In genomic region chr16:57797526-57798266, GRCh38 we compare ENCODE assay signal across 13 cellular contexts. TPM values are rescaled to one million over a fixed set of nuclear protein-coding genes. Genes with fewer than 3 reads are reported as not detected.
DNase-seq lines count a peak whose midpoint lies in the region; ATAC-seq, FAIRE-seq and TF ChIP-seq lines count a peak whose summit lies in the region.
"Had no signal": no experiment of that assay in that cellular context is flagged by ENCODE, and none has a peak within 500 bp of the region (broad histone marks: within the 10 kb centered on the region; RNA-seq: fewer than 3 reads in every experiment).

No MANE protein-coding gene starts in this region.

- no peaks in the 10 kb centered on the region for H3K36me3 ChIP-seq in mammary epithelial cell (ENCODE audit: insufficient read depth, low read length)
- peaks cover 0 to 3% of the 10 kb centered on the region in 2 donors for H3K36me3 ChIP-seq in small intestine (ENCODE audit: control insufficient read depth in 2 of 2, insufficient read depth in 2 of 2, low read length in 2 of 2)
- no peaks in the 10 kb centered on the region; the same call in 1 of the 2 replicates for H3K36me3 ChIP-seq in HAP-1 (replicated peaks)

- TF ChIP-seq EP300 in Ishikawa (IDR thresholded peaks at IDR 0.05; ENCODE audit: borderline replicate concordance) = peak; percentile 63; the same call in 1 of the 2 replicates

- H3K4me2 ChIP-seq in mammary epithelial cell (ENCODE audit: insufficient read depth, low read depth, low read length) = peak overlapping the region; percentile 96

- peaks cover 55% of the 10 kb centered on the region for H3K79me2 ChIP-seq in mammary epithelial cell (ENCODE audit: insufficient read depth, low read length)

- H3K27me3 ChIP-seq in mammary epithelial cell (ENCODE audit: insufficient read depth, low read length) = no peaks in the 10 kb centered on the region
- no peaks in the 10 kb centered on the region for H3K27me3 ChIP-seq in small intestine (ENCODE audit: control insufficient read depth in 2 of 2, insufficient read depth in 2 of 2, low read length in 2 of 2)
- no peaks in the 10 kb centered on the region for H3K27me3 ChIP-seq in HAP-1 (ENCODE audit: low read depth)

- CTCF ChIA-PET in mammary epithelial cell (lab: Charles Lee; ENCODE audit: low non-redundant PET) = no interaction called here

- in situ Hi-C loops in mammary epithelial cell (cut with MboI; ENCODE audit: low sequenced_read_pairs in 2 of 2) = loop anchor here in 1 of 2 donors (25.0 kb wide), 1 partner anchor 215 kb away; the partner anchor contains the start of genes USB1 and ZNF319
- in situ Hi-C loops in HAP-1 (cut with MboI; ENCODE audit: low sequenced_read_pairs) = no loop called here

- intact Hi-C loops in mammary epithelial cell (cut with micrococcal nuclease) = loop anchor here (2.0 to 10.0 kb wide), 2 partner anchors 203 to 223 kb away; partner anchors contain the start of genes USB1 and ZNF319

- no peak for TF ChIP-seq CTCF in mammary epithelial cell (conservative IDR thresholded peaks at IDR 0.05 in 1 of 2, IDR thresholded peaks at IDR 0.05 in 1 of 2; ENCODE audit: extremely low read depth in 1 of 2, insufficient read depth in 1 of 2, low read depth in 1 of 2, low read length in 2 of 2)

- DNase-seq in mammary epithelial cell (peak; percentile 80), kidney tubule cell (ENCODE audit: low spot score) (peak; percentile 93), small intestine (peak; percentile 74), HAP-1 (ENCODE audit: low spot score in 2 of 2) (no peak)
- no peak for DNase-seq in stimulated activated CD4-positive, alpha-beta T cell treated with anti-CD3 and anti-CD28 coated beads, Interleukin-2, amount 100 ng/mL, for 48 hours
- DNase-seq: activated effector memory CD4-positive, alpha-beta T cell treated with anti-CD3 and anti-CD28 coated beads, Interleukin-2, amount 50 U/mL, for 16 hours; erythroblast; NCI-H2171; stimulated activated CD8-positive, alpha-beta memory T cell treated with anti-CD3 and anti-CD28 coated beads, Interleukin-4, amount 100 ng/mL, for 48 hours; T-helper 9 cell had no signal

- FAIRE-seq in small intestine (lab: Jason Lieb, UNC) = no peak

- WGBS in mammary epithelial cell (ENCODE audit: low coverage, missing lambda C conversion rate) = 6% methylated on average over 26 of the region's 42 CpGs
- 9 to 57% (median 37%) methylated on average over 39 to 42 of the region's 42 CpGs for WGBS in small intestine, 3 donors

- dilution Hi-C loops in mammary epithelial cell (cut with HindIII; ENCODE audit: low sequenced_read_pairs) = loop anchor here (5.0 kb wide), 3 partner anchors 35 to 70 kb away; no protein-coding TSS in a partner anchor

- H3K4me1 ChIP-seq in mammary epithelial cell (ENCODE audit: insufficient read depth, low read length) (peaks cover 48% of the 10 kb centered on the region), small intestine (ENCODE audit: control insufficient read depth in 2 of 2, insufficient read depth in 1 of 2, low read depth in 1 of 2, low read length in 1 of 2) (peaks cover 14 to 19% of the 10 kb centered on the region in 2 donors), HAP-1 (peaks cover 5% of the 10 kb centered on the region)

- H3K4me3 ChIP-seq in mammary epithelial cell (replicated peaks in 1 of 3; ENCODE audit: insufficient read depth in 1 of 3, low read depth in 2 of 3, low read length in 3 of 3) = peak overlapping the region; percentile 26 to 52 (median 43)
- peak overlapping the region in 1 of 2 donors; percentile 40 for H3K4me3 ChIP-seq in small intestine (ENCODE audit: low read depth in 1 of 2, low read length in 2 of 2)
- no peak overlapping the region for H3K4me3 ChIP-seq in HAP-1

- no peak for ATAC-seq in HG03108 (IDR thresholded peaks at IDR 0.05; ENCODE audit: unreplicated experiment)
- ATAC-seq in GM18858 (IDR thresholded peaks at IDR 0.05; ENCODE audit: unreplicated experiment) = no peak

- peak; percentile 4; the same call in 1 of the 2 replicates for TF ChIP-seq RAD21 in Ishikawa (IDR thresholded peaks at IDR 0.05; ENCODE audit: low read depth)

- peak overlapping the region; percentile 73 for H2AFZ ChIP-seq in mammary epithelial cell (ENCODE audit: low read depth, low read length)

- H4K20me1 ChIP-seq in mammary epithelial cell (ENCODE audit: insufficient read depth, low read length) = no peaks in the 10 kb centered on the region

- H3K9me3 ChIP-seq in mammary epithelial cell (replicated peaks; ENCODE audit: insufficient read depth, low read length) (no peaks in the 10 kb centered on the region), small intestine (ENCODE audit: control insufficient read depth, low read depth) (no peaks in the 10 kb centered on the region), HAP-1 (no peaks in the 10 kb centered on the region)

- peak overlapping the region; percentile 40 for H3K9ac ChIP-seq in mammary epithelial cell (ENCODE audit: insufficient read depth, low read length)

- no TSS peak for BruUV-seq in mammary epithelial cell (replicated peaks; lab: Mats Ljungman, UMichigan)

- peak overlapping the region; percentile 42 for H3K27ac ChIP-seq in mammary epithelial cell (ENCODE audit: insufficient read depth, low read depth, low read length)
- H3K27ac ChIP-seq in small intestine (ENCODE audit: low read depth in 1 of 2, low read length in 1 of 2) = peak overlapping the region in 1 of 2 donors; percentile 46

TF ChIP-seq in Ishikawa, 13 proteins besides CTCF, POLR2A, EP300 and RAD21:
- TF ChIP-seq MAX (IDR thresholded peaks at IDR 0.05) (no peak), YY1 (IDR thresholded peaks at IDR 0.05; ENCODE audit: low read depth) (peak; percentile 26; the same call in 1 of the 2 replicates), TEAD4 (IDR thresholded peaks at IDR 0.05) (peak; percentile 95), CREB1 (IDR thresholded peaks at IDR 0.05; ENCODE audit: low read depth) (no peak), NFIC (IDR thresholded peaks at IDR 0.05) (0 out of 2 replicates have a peak, but pooled peaks have one; percentile 37), CEBPB (IDR thresholded peaks at IDR 0.05) (0 out of 2 replicates have a peak, but pooled peaks have one; percentile 18), TCF12 (IDR thresholded peaks at IDR 0.05; ENCODE audit: low read depth) (peak; percentile 67), FOXM1 (IDR thresholded peaks at IDR 0.05; ENCODE audit: borderline replicate concordance, low read depth) (0 out of 2 replicates have a peak, but pooled peaks have one; percentile 46), EGR1 (IDR thresholded peaks at IDR 0.05) (no peak), TAF1 (IDR thresholded peaks at IDR 0.05; ENCODE audit: low read depth) (no peak), ZBTB7A (IDR thresholded peaks at IDR 0.05; ENCODE audit: low read depth) (peak; percentile 36; the same call in 1 of the 2 replicates), USF1 (IDR thresholded peaks at IDR 0.05) (no peak), REST (IDR thresholded peaks at IDR 0.05; ENCODE audit: low read depth) (no peak)

RNA-seq across cellular contexts. Expression of gene KIFC3, which starts 4.6 kb away (rescaled TPM):
- total RNA-seq in mammary epithelial cell = 10 to 100 TPM; 35.8 to 59.8 TPM
- polyA plus RNA-seq in mammary epithelial cell = 21.9 TPM
- polyA minus RNA-seq in mammary epithelial cell = 9.4 TPM
- polyA plus RNA-seq in small intestine = 100 to 1,000 TPM in 2 of 3 donors, 10 to 100 TPM in 1; 12.8 to 237 (median 173) TPM

Comparison
In these comparisons a context has a peak if more than half of its experiments do, and no peak if none do; other contexts are left out.
1. DNase-seq: peak in mammary epithelial cell (single experiment), kidney tubule cell (single experiment) and small intestine (single experiment); none in stimulated activated CD4-positive, alpha-beta T cell treated with anti-CD3 and anti-CD28 coated beads, Interleukin-2, amount 100 ng/mL, for 48 hours (0 of 2) and HAP-1 (0 of 2).